In the genomic region with DNA sequence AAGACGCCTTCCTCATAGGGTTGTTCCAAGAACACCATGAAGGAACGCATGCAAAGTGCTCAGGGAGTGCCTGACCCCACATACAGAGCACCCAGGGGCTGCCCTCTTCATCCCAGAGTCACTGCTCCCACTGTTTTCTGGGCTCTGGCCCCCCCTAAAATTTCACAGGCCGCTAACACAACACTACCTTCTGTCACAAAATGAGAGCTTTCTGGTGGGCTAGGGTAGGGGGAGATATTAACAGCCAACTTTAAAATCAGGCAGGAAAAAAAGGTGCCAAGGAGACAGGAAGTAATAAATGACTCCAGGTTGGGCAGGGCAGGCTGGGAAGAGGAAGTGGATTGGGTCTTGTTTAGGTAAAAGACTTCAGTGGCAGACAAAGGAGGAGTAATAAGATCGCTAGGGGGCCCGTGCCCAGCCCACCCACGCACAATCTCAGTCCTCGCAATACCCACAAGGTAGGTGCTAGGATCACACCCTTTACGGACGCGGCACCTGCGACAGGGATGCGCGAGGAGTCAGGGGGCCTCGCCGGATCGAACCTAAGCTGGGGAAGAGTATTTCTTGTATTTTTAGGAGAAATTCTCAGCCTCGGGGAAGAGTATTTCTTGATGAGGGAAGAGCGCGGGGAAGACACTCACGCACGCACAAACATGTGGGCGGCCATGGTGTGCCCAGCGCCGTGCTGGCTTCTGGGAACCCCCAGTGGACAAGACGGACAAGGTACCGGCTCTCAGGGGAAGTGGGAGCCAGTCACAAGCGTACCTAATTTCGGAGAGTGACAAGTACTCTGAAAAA, we compare ENCODE assay signal across 9 cellular contexts. TPM values are rescaled to one million over a fixed set of nuclear protein-coding genes. Genes with fewer than 3 reads are reported as not detected.
DNase-seq lines count a peak whose midpoint lies in the region; ATAC-seq, FAIRE-seq and TF ChIP-seq lines count a peak whose summit lies in the region.
"Had no signal": no experiment of that assay in that cellular context is flagged by ENCODE, and none has a peak within 500 bp of the region (broad histone marks: within the 10 kb centered on the region; RNA-seq: fewer than 3 reads in every experiment).

No MANE protein-coding gene starts in this region.

- H2AK5ac ChIP-seq in H1 (ENCODE audit: low read depth, low read length): no peak overlapping the region

- H2AFZ ChIP-seq in PC-9: peak overlapping the region; percentile 96
- H2AFZ ChIP-seq in H1 (ENCODE audit: low read length): peak overlapping the region; percentile 93
- H2AFZ ChIP-seq in neural cell (ENCODE audit: low read depth, low read length): peak overlapping the region; percentile 97

- H2BK15ac ChIP-seq in H1 (ENCODE audit: low read length): peak overlapping the region; percentile 93; the same call in 1 of the 2 replicates

- H3K4me2 ChIP-seq in PC-9 (peak overlapping the region; percentile 91), H1 (ENCODE audit: insufficient read depth in 1 of 2, low read depth in 2 of 2, low read length in 2 of 2) (peak overlapping the region; percentile 67 to 93), neural cell (ENCODE audit: low read length) (peak overlapping the region; percentile 74)

- H4K20me1 ChIP-seq in PC-9 (ENCODE audit: insufficient read depth) (peaks cover 15% of the 10 kb centered on the region), H1 (replicated peaks in 1 of 2; ENCODE audit: control insufficient read depth in 1 of 2, insufficient read depth in 2 of 2, low read length in 2 of 2) (peaks cover 0 to 10% of the 10 kb centered on the region in 2 experiments), neural cell (ENCODE audit: insufficient read depth) (no peaks in the 10 kb centered on the region)

- TSS peak; percentile 79 for BruUV-seq in PC-9 (replicated peaks; lab: Mats Ljungman, UMichigan)

- FAIRE-seq in GM19239 (lab: Jason Lieb, UNC): peak; percentile 82
- FAIRE-seq in H1 (lab: Jason Lieb, UNC): no peak
- FAIRE-seq: TTC549 had no signal

- peak overlapping the region in 3 of 4 experiments; percentile 9 to 43 (median 29); a peak in 3 of 7 replicates for H3K9ac ChIP-seq in H1 (replicated peaks in 1 of 4; ENCODE audit: extremely low read depth in 1 of 4, low read depth in 3 of 4, low read length in 3 of 4)
- peak overlapping the region; percentile 69 for H3K9ac ChIP-seq in neural cell (ENCODE audit: low read length)

- H3K79me2 ChIP-seq in PC-9 (ENCODE audit: low read depth): peaks cover 37% of the 10 kb centered on the region
- H3K79me2 ChIP-seq in H1 (ENCODE audit: control insufficient read depth in 1 of 2, insufficient read depth in 2 of 2, low read length in 2 of 2): peaks cover 0 to 23% of the 10 kb centered on the region in 2 experiments; a peak in 1 of 4 replicates
- H3K79me2 ChIP-seq in neural cell (replicated peaks; ENCODE audit: insufficient read depth, low read length): peaks cover 3% of the 10 kb centered on the region

- H3K4me1 ChIP-seq in PC-9 (replicated peaks; ENCODE audit: insufficient read depth) (peaks cover 34% of the 10 kb centered on the region), H1 (replicated peaks in 1 of 4; ENCODE audit: control insufficient read depth in 3 of 4, insufficient read depth in 4 of 4, low read length in 3 of 4) (peaks cover 0 to 10% (median 7%) of the 10 kb centered on the region in 4 experiments; a peak in 5 of 7 replicates)

- H3K4ac ChIP-seq in H1 (replicated peaks; ENCODE audit: insufficient read length, low read depth, low read length): peak overlapping the region; percentile 42

- no peak for DNase-seq in GM19239 (ENCODE audit: insufficient read length, low spot score)
- DNase-seq in PC-9: no peak
- peak in 1 of 2 experiments; percentile 54 for DNase-seq in H1 (ENCODE audit: low read depth in 1 of 2, low spot score in 2 of 2)
- no peak for DNase-seq in KG1 (lab: John Stamatoyannopoulos, UW)
- no peak for DNase-seq in cerebellar cortex (ENCODE audit: low spot score)
- no peak for DNase-seq in GM20000 (ENCODE audit: low spot score)

- peaks cover 3% of the 10 kb centered on the region; the same call in 1 of the 2 replicates for H3K23me2 ChIP-seq in H1 (ENCODE audit: low read depth, low read length)

- peak overlapping the region; percentile 19 for H4K8ac ChIP-seq in H1 (ENCODE audit: extremely low read depth, insufficient read depth, low read length)

- H3K27me3 ChIP-seq in PC-9 (ENCODE audit: insufficient read depth, low read depth) (no peaks in the 10 kb centered on the region), H1 (replicated peaks in 1 of 4; ENCODE audit: control insufficient read depth in 3 of 4, extremely low read depth in 1 of 4, insufficient read depth in 3 of 4, low read length in 3 of 4) (peaks cover 0 to 4% (median 0%) of the 10 kb centered on the region in 4 experiments; a peak in 2 of 7 replicates), neural cell (ENCODE audit: insufficient read depth, low read depth, low read length) (no peaks in the 10 kb centered on the region)

- CTCF ChIA-PET in PC-9 (lab: Charles Lee) (interaction anchor here (0.6 kb wide), 1 partner anchor 210 kb away, joined by 6 read pairs; no protein-coding TSS in a partner anchor), H1 (lab: Charles Lee; ENCODE audit: partially characterized antibody) (interaction anchor here (0.9 to 3.3 kb wide), 3 partner anchors 10 to 41 kb away, joined by 3 to 14 read pairs (median 4); no protein-coding TSS in a partner anchor)

- H3K23ac ChIP-seq in H1 (ENCODE audit: insufficient read length): no peak overlapping the region

- intact Hi-C loops in PC-9 (cut with micrococcal nuclease; ENCODE audit: unreplicated experiment): no loop called here

- no peak for ATAC-seq in HG02623 (IDR thresholded peaks at IDR 0.05; ENCODE audit: unreplicated experiment)

- TF ChIP-seq POLR2A in H1 (IDR thresholded peaks at IDR 0.05; ENCODE audit: control extremely low read depth in 1 of 2, low read depth in 2 of 2, low read length in 2 of 2): no peak

- WGBS in H1 (ENCODE audit: extremely low coverage in 1 of 2, insufficient coverage in 1 of 2, insufficient read length in 1 of 2, insufficient replicate concordance in 2 of 2, low coverage in 1 of 2, low lambda C conversion rate in 2 of 2, missing lambda C conversion rate in 1 of 2), 2 experiments: 43% methylated on average over 28 of the region's 28 CpGs; no CpG with 5 or more reads in 1 of the 2 experiments

- peak overlapping the region; percentile 87 for H4K5ac ChIP-seq in H1 (ENCODE audit: insufficient read length, low read depth, low read length)

- POLR2A ChIA-PET in PC-9 (lab: Charles Lee; ENCODE audit: unreplicated experiment): no interaction called here
- POLR2A ChIA-PET in H1 (lab: Charles Lee; ENCODE audit: partially characterized antibody): interaction anchor here (0.6 to 2.5 kb wide), 7 partner anchors 9 to 82 kb away, joined by 3 to 13 read pairs (median 4); no protein-coding TSS in a partner anchor

- H3K36me3 ChIP-seq in PC-9 (ENCODE audit: low read depth) (0 out of 2 replicates have a peak, but pooled peaks cover 5% of the 10 kb centered on the region), H1 (ENCODE audit: control insufficient read depth in 2 of 4, insufficient read depth in 4 of 4, low read length in 3 of 4) (no peaks in the 10 kb centered on the region), neural cell (ENCODE audit: insufficient read depth, low read length) (no peaks in the 10 kb centered on the region)

- peak overlapping the region; percentile 62 for H3K18ac ChIP-seq in H1 (ENCODE audit: extremely low read depth, low read length)

- H2BK20ac ChIP-seq in H1 (ENCODE audit: low read length): 0 out of 2 replicates have a peak overlapping the region, but pooled peaks have one; percentile 86

- H2BK5ac ChIP-seq in H1 (ENCODE audit: low read depth, low read length): peak overlapping the region; percentile 88; the same call in 1 of the 2 replicates

- TF ChIP-seq RAD21 in H1 (IDR thresholded peaks at IDR 0.05 in 1 of 2, conservative IDR thresholded peaks at IDR 0.05 in 1 of 2; ENCODE audit: low read depth in 2 of 2, low read length in 2 of 2): no peak
- no peak for TF ChIP-seq RAD21 in neural cell (conservative IDR thresholded peaks at IDR 0.05)

- no peak overlapping the region for H3K14ac ChIP-seq in H1 (ENCODE audit: insufficient read length)

- peaks cover 4% of the 10 kb centered on the region; the same call in 1 of the 2 replicates for H3K79me1 ChIP-seq in H1 (ENCODE audit: low read depth, low read length)

- H3K27ac ChIP-seq in PC-9: peak overlapping the region; percentile 38; the same call in 1 of the 2 replicates
- peak overlapping the region; percentile 54; the same call in 1 of the 2 replicates for H3K27ac ChIP-seq in H1 (ENCODE audit: low read depth, low read length)
- peak overlapping the region; percentile 59 for H3K27ac ChIP-seq in neural cell (ENCODE audit: low read length)

- no peaks in the 10 kb centered on the region; the same call in 1 of the 2 replicates for H3F3A ChIP-seq in PC-9 (ENCODE audit: insufficient read depth, low read depth)
- H3F3A ChIP-seq in neural cell (ENCODE audit: insufficient read depth, low read length, poor library complexity, severe bottlenecking): no peaks in the 10 kb centered on the region

- TF ChIP-seq CTCF in PC-9 (conservative IDR thresholded peaks at IDR 0.05) (no peak), H1 (IDR thresholded peaks at IDR 0.05; ENCODE audit: control extremely low read depth in 1 of 3, insufficient read depth in 1 of 3, low read depth in 1 of 3, low read length in 3 of 3) (no peak), neural cell (IDR thresholded peaks at IDR 0.05; ENCODE audit: poor library complexity, severe bottlenecking) (no peak), GM20000 (IDR thresholded peaks at IDR 0.05; ENCODE audit: extremely low read depth, missing control alignments) (no peak)

- no peaks in the 10 kb centered on the region for H3K9me2 ChIP-seq in PC-9 (ENCODE audit: insufficient read depth)
- H3K9me2 ChIP-seq in neural cell (ENCODE audit: insufficient read depth, low read length): no peaks in the 10 kb centered on the region

- H2BK12ac ChIP-seq in H1 (ENCODE audit: low read depth, low read length): peak overlapping the region; percentile 81

- H3K4me3 ChIP-seq in PC-9 (peak overlapping the region; percentile 94; the same call in 1 of the 2 replicates), H1 (ENCODE audit: extremely low read depth in 1 of 4, insufficient read depth in 2 of 4, low read depth in 3 of 4, low read length in 4 of 4) (peak overlapping the region in 3 of 4 experiments; percentile 24 to 88 (median 40); a peak in 5 of 8 replicates), neural cell (ENCODE audit: low read length) (peak overlapping the region; percentile 92)

- H3K56ac ChIP-seq in H1 (replicated peaks; ENCODE audit: insufficient read length, low read depth, low read length): no peak overlapping the region

- no peaks in the 10 kb centered on the region for H3K9me3 ChIP-seq in PC-9 (ENCODE audit: insufficient read depth, low read depth)
- H3K9me3 ChIP-seq in H1 (ENCODE audit: insufficient read depth in 2 of 2, low read depth in 1 of 2, low read length in 1 of 2): no peaks in the 10 kb centered on the region
- H3K9me3 ChIP-seq in neural cell (ENCODE audit: low read length): no peaks in the 10 kb centered on the region

- TF ChIP-seq EP300 in H1 (IDR thresholded peaks at IDR 0.05; ENCODE audit: borderline replicate concordance in 1 of 2, low read depth in 2 of 2, low read length in 2 of 2) (no peak), neural cell (conservative IDR thresholded peaks at IDR 0.05; ENCODE audit: poor library complexity, severe bottlenecking) (no peak)

- peak overlapping the region; percentile 75 for H4K91ac ChIP-seq in H1 (replicated peaks; ENCODE audit: insufficient read length, low read length)

- H2BK120ac ChIP-seq in H1 (replicated peaks; ENCODE audit: low read depth, low read length): peak overlapping the region; percentile 58

RNA-seq across cellular contexts. Expression of gene FAM118A, which starts 0.9 kb away (rescaled TPM):
- 24.4 and 35.4 TPM in 2 replicates for total RNA-seq in PC-9 (2021)
- 18.6 and 21.1 TPM in 2 replicates for total RNA-seq in H1 (2021; fragmentation: NEBNext Ultra II Directional; extraction: Animal tissue kit (Norgen Biotek cat#: 25700))
- 8.5 and 13.9 TPM in 2 replicates for polyA plus RNA-seq in H1 (2011; rRNA removed)
- polyA plus RNA-seq in H1 (2011; cell fraction: cytosol; rRNA removed): 17.4 TPM
- polyA plus RNA-seq in H1 (2011; cell fraction: nucleus; rRNA removed): 24.8 TPM
- 16.7 to 22.0 TPM (median 17.2 TPM) in 4 replicates for polyA plus RNA-seq in H1 (2012, experiment 1 of 2)
- 3.2 TPM for polyA plus RNA-seq in H1 (2012, experiment 2 of 2)
- polyA plus RNA-seq in H1 (2013, experiment 1 of 2): 11.9 TPM
- 10.8 TPM for polyA plus RNA-seq in H1 (2013, experiment 2 of 2)
- 13.2 and 19.9 TPM in 2 replicates for polyA minus RNA-seq in H1 (2011; rRNA and poly(A)+ RNA removed)
- 13.9 TPM for polyA minus RNA-seq in H1 (2011; cell fraction: cytosol; rRNA and poly(A)+ RNA removed)
- 16.4 TPM for polyA minus RNA-seq in H1 (2011; cell fraction: nucleus; rRNA and poly(A)+ RNA removed)
- 8.6 and 9.6 TPM in 2 replicates for polyA plus RNA-seq in neural cell
- polyA minus RNA-seq in neural cell: 9.7 and 10.2 TPM in 2 replicates

RNA-seq across cellular contexts. Expression of gene UPK3A, which starts 24.1 kb away (rescaled TPM):
- total RNA-seq in PC-9 (2021): 1.0 and 1.4 TPM in 2 replicates
- total RNA-seq in H1 (2021; fragmentation: NEBNext Ultra II Directional; extraction: Animal tissue kit (Norgen Biotek cat#: 25700)): 0.35 TPM in 1 of 2 replicates, not detected in the other
- polyA plus RNA-seq in H1 (2011; rRNA removed) (1.7 and 2.4 TPM in 2 replicates), neural cell (not detected in 2 replicates)
- 0.62 TPM for polyA plus RNA-seq in H1 (2011; cell fraction: cytosol; rRNA removed)
- 1.3 TPM for polyA plus RNA-seq in H1 (2011; cell fraction: nucleus; rRNA removed)
- polyA plus RNA-seq in H1 (2012, experiment 1 of 2): 0.42 to 1.5 TPM (median 0.70 TPM) in 3 of 4 replicates, not detected in the other
- polyA plus RNA-seq in H1 (2012, experiment 2 of 2): 0.41 TPM
- 0.39 TPM for polyA plus RNA-seq in H1 (2013, experiment 1 of 2)
- 0.18 TPM for polyA plus RNA-seq in H1 (2013, experiment 2 of 2)
- polyA minus RNA-seq in H1 (2011; rRNA and poly(A)+ RNA removed): 0.39 and 0.54 TPM in 2 replicates
- not detected for polyA minus RNA-seq in H1 (2011; cell fraction: cytosol; rRNA and poly(A)+ RNA removed)
- polyA minus RNA-seq in H1 (2011; cell fraction: nucleus; rRNA and poly(A)+ RNA removed): 0.80 TPM
- not detected in 2 replicates for polyA minus RNA-seq in neural cell

Comparison
In these comparisons a context has a peak if more than half of its experiments do, and no peak if none do; other contexts are left out.
1. H3K4me3 ChIP-seq: peak in every context shown above with its lines; median percentile 94 in PC-9; 92 in neural cell; 40 in H1.